1 cellular context compared by ENCODE assay signal in genomic region chr1:109892476-109893368, GRCh38.
TF ChIP-seq lines count a peak whose summit lies in the region.

No MANE protein-coding gene starts in this region.

TF ChIP-seq in WTC11, 78 proteins besides CTCF, POLR2A, EP300 and RAD21 (continued from another document):
- TF ChIP-seq PRDM15 (CRISPR knock-in tag; IDR thresholded peaks at IDR 0.05) (no peak), NFE2L1 (CRISPR knock-in tag; IDR thresholded peaks at IDR 0.05) (no peak), ZMAT4 (CRISPR knock-in tag; IDR thresholded peaks at IDR 0.05) (no peak), SMAD4 (CRISPR knock-in tag; IDR thresholded peaks at IDR 0.05) (no peak), PREB (CRISPR knock-in tag; IDR thresholded peaks at IDR 0.05; ENCODE audit: borderline replicate concordance) (no peak), SP1 (CRISPR knock-in tag; conservative IDR thresholded peaks at IDR 0.05) (no peak), FOXK1 (CRISPR knock-in tag; IDR thresholded peaks at IDR 0.05) (no peak)
- TF ChIP-seq, protein P1, sequence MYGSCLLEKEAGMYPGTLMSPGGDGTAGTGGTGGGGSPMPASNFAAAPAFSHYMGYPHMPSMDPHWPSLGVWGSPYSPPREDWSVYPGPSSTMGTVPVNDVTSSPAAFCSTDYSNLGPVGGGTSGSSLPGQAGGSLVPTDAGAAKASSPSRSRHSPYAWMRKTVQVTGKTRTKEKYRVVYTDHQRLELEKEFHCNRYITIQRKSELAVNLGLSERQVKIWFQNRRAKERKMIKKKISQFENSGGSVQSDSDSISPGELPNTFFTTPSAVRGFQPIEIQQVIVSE (CRISPR knock-in tag; IDR thresholded peaks at IDR 0.05; ENCODE audit: borderline replicate concordance) = no peak
- TF ChIP-seq, protein P2, sequence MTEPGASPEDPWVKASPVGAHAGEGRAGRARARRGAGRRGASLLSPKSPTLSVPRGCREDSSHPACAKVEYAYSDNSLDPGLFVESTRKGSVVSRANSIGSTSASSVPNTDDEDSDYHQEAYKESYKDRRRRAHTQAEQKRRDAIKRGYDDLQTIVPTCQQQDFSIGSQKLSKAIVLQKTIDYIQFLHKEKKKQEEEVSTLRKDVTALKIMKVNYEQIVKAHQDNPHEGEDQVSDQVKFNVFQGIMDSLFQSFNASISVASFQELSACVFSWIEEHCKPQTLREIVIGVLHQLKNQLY (CRISPR knock-in tag; IDR thresholded peaks at IDR 0.05) = no peak
